Comparison of ENCODE assay signal across 34 cellular contexts in the genomic region with DNA sequence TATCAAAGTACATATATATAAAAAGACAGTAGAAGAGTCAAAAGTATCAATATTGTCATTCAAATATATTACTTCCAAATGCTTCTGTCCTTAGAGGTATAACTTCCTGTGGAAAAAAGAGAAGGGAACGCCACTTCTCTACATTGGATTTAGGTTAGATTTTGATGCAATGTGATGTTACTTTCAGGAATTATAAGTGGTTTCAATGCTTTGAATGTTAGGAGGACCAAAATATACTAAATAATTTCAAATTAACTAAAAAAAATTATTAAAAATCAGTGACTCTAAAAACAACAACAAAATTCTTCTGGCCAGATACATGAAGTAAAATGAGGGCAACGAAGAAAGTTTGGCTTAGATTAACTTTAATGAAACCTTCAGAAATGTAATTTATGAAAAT.
DNase-seq lines count a peak whose midpoint lies in the region; ATAC-seq, FAIRE-seq and TF ChIP-seq lines count a peak whose summit lies in the region.
"Had no signal": no experiment of that assay in that cellular context is flagged by ENCODE, and none has a peak within 500 bp of the region (broad histone marks: within the 10 kb centered on the region; RNA-seq: fewer than 3 reads in every experiment).

No MANE protein-coding gene starts in this region.

- no peak for TF ChIP-seq RAD21 in K562 (CRISPR knock-in tag; conservative IDR thresholded peaks at IDR 0.05 in 1 of 2, IDR thresholded peaks at IDR 0.05 in 1 of 2)

- TF ChIP-seq POLR2A in K562 (conservative IDR thresholded peaks at IDR 0.05) = no peak

- peak overlapping the region; percentile 5 for H3K27ac ChIP-seq in A673 (ENCODE audit: low read depth, low read length, poor library complexity, severe bottlenecking)
- peak overlapping the region; percentile 54; the same call in 1 of the 2 replicates for H3K27ac ChIP-seq in SK-N-MC
- H3K27ac ChIP-seq in K562 (ENCODE audit: extremely low read depth, low read depth, low read length) = no peak overlapping the region
- H3K27ac ChIP-seq: 22Rv1; A549; BLaER1; BLaER1 treated with 17β-estradiol and CSF1 and Interleukin-3, amounts not matched to agents 10 nM and 100 nM; C4-2B had no signal

- no peak overlapping the region for H3K4me2 ChIP-seq in K562 (ENCODE audit: insufficient read depth, low read length)
- H3K4me2 ChIP-seq: A549; BLaER1; BLaER1 treated with 17β-estradiol and CSF1 and Interleukin-3, amounts not matched to agents 10 nM and 100 nM had no signal

- intact Hi-C loops in A673 (cut with micrococcal nuclease; ENCODE audit: unreplicated experiment) = no loop called here
- intact Hi-C loops in K562 (cut with micrococcal nuclease) = no loop called here

- ATAC-seq in K562 (no peak), HG03521 (IDR thresholded peaks at IDR 0.05; ENCODE audit: unreplicated experiment) (no peak)
- ATAC-seq: A549; CD8-positive, alpha-beta T cell had no signal

- H3K36me3 ChIP-seq in A673 (ENCODE audit: insufficient read depth, low read length, poor library complexity, severe bottlenecking) (peaks cover 24% of the 10 kb centered on the region), SK-N-MC (ENCODE audit: insufficient read depth, low read length) (peaks cover 17% of the 10 kb centered on the region), K562 (ENCODE audit: control insufficient read depth, insufficient read depth, low read length) (0 out of 3 replicates have a peak, but pooled peaks cover 11% of the 10 kb centered on the region)

- no peak for DNase-seq in A673 (ENCODE audit: low spot score)
- no peak for DNase-seq in SK-N-MC (ENCODE audit: low read depth, low spot score)
- no peak for DNase-seq in K562 (ENCODE audit: extremely low read depth in 1 of 4, low spot score in 3 of 4)
- DNase-seq in NCI-H2081 (lab: John Stamatoyannopoulos, UW) = no peak
- no peak for DNase-seq in NCI-H226
- DNase-seq in hypothalamus (lab: John Stamatoyannopoulos, UW) = no peak
- DNase-seq: 8988T; ACHN; AML-193; BE2C; C1 segment of cervical spinal cord; Caco-2; Calu3; CD4-positive, alpha-beta memory T cell; CD4-positive, alpha-beta T cell; CD4-positive, CD25-positive, alpha-beta regulatory T cell; CD8-positive, alpha-beta memory T cell; CD8-positive, alpha-beta T cell; COR-L47; DMS 273 treated with DMSO at 0.1 percent for 48 hours; DMS153; DMS53; DMS79; DMS79 treated with DMSO at 0.1 percent for 48 hours; DND-41; EL had no signal

- TF ChIP-seq CTCF in A673 (conservative IDR thresholded peaks at IDR 0.05; ENCODE audit: low read depth, low read length) (no peak), K562 (IDR thresholded peaks at IDR 0.05 in 2 of 3, conservative IDR thresholded peaks at IDR 0.05 in 1 of 3; ENCODE audit: insufficient read depth in 2 of 3, low read depth in 1 of 3, low read length in 3 of 3) (no peak)

- CTCF ChIA-PET in A673 (lab: Charles Lee) (no interaction called here), K562 (lab: Yijun Ruan, JAX; ENCODE audit: low intra/inter-chr PET ratio) (no interaction called here)

- H4K20me1 ChIP-seq in K562 (replicated peaks; ENCODE audit: control insufficient read depth, insufficient read depth, low read length) = no peaks in the 10 kb centered on the region
- H4K20me1 ChIP-seq: BLaER1; BLaER1 treated with 17β-estradiol and CSF1 and Interleukin-3, amounts not matched to agents 10 nM and 100 nM had no signal

- WGBS in K562 (ENCODE audit: insufficient coverage, low coverage, missing lambda C conversion rate) = 79% methylated on average over 2 of the region's 2 CpGs

- in situ Hi-C loops in K562 (cut with MboI) = no loop called here

- FAIRE-seq in G401.6 (lab: Jason Lieb, UNC) (peak; percentile 3), K562 (lab: Jason Lieb, UNC) (no peak)
- FAIRE-seq: D721Med had no signal

- H3K9me1 ChIP-seq in K562 (ENCODE audit: control insufficient read depth, insufficient read depth, low read length) = no peaks in the 10 kb centered on the region

- H3K9me3 ChIP-seq in A673 (ENCODE audit: low read depth, low read length, poor library complexity, severe bottlenecking) = peaks cover 12% of the 10 kb centered on the region
- H3K9me3 ChIP-seq in SK-N-MC (ENCODE audit: low read depth, low read length) = 0 out of 2 replicates have a peak, but pooled peaks cover 8% of the 10 kb centered on the region
- H3K9me3 ChIP-seq in K562 (replicated peaks; ENCODE audit: control insufficient read depth, insufficient read depth, low read depth, low read length) = no peaks in the 10 kb centered on the region; the same call in 1 of the 2 replicates
- H3K9me3 ChIP-seq: BE2C had no signal

- H3K9ac ChIP-seq in SK-N-MC (ENCODE audit: insufficient read length) (no peak overlapping the region), K562 (ENCODE audit: insufficient read depth in 1 of 2, low read depth in 2 of 2, low read length in 2 of 2) (no peak overlapping the region)
- H3K9ac ChIP-seq: BLaER1; BLaER1 treated with 17β-estradiol and CSF1 and Interleukin-3, amounts not matched to agents 10 nM and 100 nM had no signal

- POLR2A ChIA-PET in A673 (lab: Charles Lee; ENCODE audit: low non-redundant PET) = no interaction called here
- POLR2A ChIA-PET in K562 (lab: Yijun Ruan, JAX) = no interaction called here

- BruUV-seq in A673 (replicated peaks; lab: Mats Ljungman, UMichigan) = no TSS peak
- no TSS peak for BruUV-seq in K562 (replicated peaks; lab: Mats Ljungman, UMichigan)

- H3K79me2 ChIP-seq in K562 (ENCODE audit: control insufficient read depth, insufficient read depth, low read length) = no peaks in the 10 kb centered on the region

- no peak overlapping the region for H2AFZ ChIP-seq in K562 (ENCODE audit: low read depth, low read length)

- H3K4me1 ChIP-seq in A673 (ENCODE audit: insufficient read depth, low read length, poor library complexity, severe bottlenecking) = no peaks in the 10 kb centered on the region
- H3K4me1 ChIP-seq in K562 (replicated peaks in 1 of 2; ENCODE audit: control insufficient read depth in 2 of 2, insufficient read depth in 2 of 2, low read length in 2 of 2) = no peaks in the 10 kb centered on the region
- H3K4me1 ChIP-seq: A549; BE2C; BLaER1; BLaER1 treated with 17β-estradiol and CSF1 and Interleukin-3, amounts not matched to agents 10 nM and 100 nM; Caco-2 had no signal

- H3K27me3 ChIP-seq in A673 (replicated peaks; ENCODE audit: insufficient read depth, low read depth, low read length, poor library complexity) (no peaks in the 10 kb centered on the region), K562 (ENCODE audit: control insufficient read depth in 2 of 2, insufficient read depth in 2 of 2, low read length in 2 of 2) (no peaks in the 10 kb centered on the region)
- H3K27me3 ChIP-seq: BE2C; BLaER1; BLaER1 treated with 17β-estradiol and CSF1 and Interleukin-3, amounts not matched to agents 10 nM and 100 nM had no signal

- no peak for TF ChIP-seq EP300 in K562 (IDR thresholded peaks at IDR 0.05; ENCODE audit: low read length)

- H3K4me3 ChIP-seq in A673 (ENCODE audit: low read depth, low read length, poor library complexity, severe bottlenecking) (no peak overlapping the region), SK-N-MC (no peak overlapping the region), K562 (no peak overlapping the region)
- H3K4me3 ChIP-seq: A549; BLaER1; BLaER1 treated with 17β-estradiol and CSF1 and Interleukin-3, amounts not matched to agents 10 nM and 100 nM had no signal

TF ChIP-seq in K562, 482 proteins besides CTCF, POLR2A, EP300 and RAD21 (continues in another document):
- TF ChIP-seq SAFB (IDR thresholded peaks at IDR 0.05; ENCODE audit: borderline replicate concordance, low read depth, low read length) (no peak), NR2C2 (CRISPR knock-in tag; IDR thresholded peaks at IDR 0.05) (no peak), NR2C2 (tag; IDR thresholded peaks at IDR 0.05) (0 out of 2 replicates have a peak, but pooled peaks have one; percentile 13), EWSR1 (IDR thresholded peaks at IDR 0.05; ENCODE audit: borderline replicate concordance, low read depth, partially characterized antibody) (peak; percentile 72), MCM7 (IDR thresholded peaks at IDR 0.05) (no peak), ASH1L (IDR thresholded peaks at IDR 0.05; ENCODE audit: borderline replicate concordance, low read depth, partially characterized antibody) (no peak), TOE1 (IDR thresholded peaks at IDR 0.05; ENCODE audit: borderline replicate concordance) (no peak), TOE1 (CRISPR knock-in tag; IDR thresholded peaks at IDR 0.05; ENCODE audit: borderline replicate concordance, low read depth) (no peak), TBP (optimal IDR thresholded peaks at IDR 0.05; ENCODE audit: low read depth, low read length) (no peak), NR3C1 (CRISPR knock-in tag; IDR thresholded peaks at IDR 0.05) (no peak)
- TF ChIP-seq, protein P1, sequence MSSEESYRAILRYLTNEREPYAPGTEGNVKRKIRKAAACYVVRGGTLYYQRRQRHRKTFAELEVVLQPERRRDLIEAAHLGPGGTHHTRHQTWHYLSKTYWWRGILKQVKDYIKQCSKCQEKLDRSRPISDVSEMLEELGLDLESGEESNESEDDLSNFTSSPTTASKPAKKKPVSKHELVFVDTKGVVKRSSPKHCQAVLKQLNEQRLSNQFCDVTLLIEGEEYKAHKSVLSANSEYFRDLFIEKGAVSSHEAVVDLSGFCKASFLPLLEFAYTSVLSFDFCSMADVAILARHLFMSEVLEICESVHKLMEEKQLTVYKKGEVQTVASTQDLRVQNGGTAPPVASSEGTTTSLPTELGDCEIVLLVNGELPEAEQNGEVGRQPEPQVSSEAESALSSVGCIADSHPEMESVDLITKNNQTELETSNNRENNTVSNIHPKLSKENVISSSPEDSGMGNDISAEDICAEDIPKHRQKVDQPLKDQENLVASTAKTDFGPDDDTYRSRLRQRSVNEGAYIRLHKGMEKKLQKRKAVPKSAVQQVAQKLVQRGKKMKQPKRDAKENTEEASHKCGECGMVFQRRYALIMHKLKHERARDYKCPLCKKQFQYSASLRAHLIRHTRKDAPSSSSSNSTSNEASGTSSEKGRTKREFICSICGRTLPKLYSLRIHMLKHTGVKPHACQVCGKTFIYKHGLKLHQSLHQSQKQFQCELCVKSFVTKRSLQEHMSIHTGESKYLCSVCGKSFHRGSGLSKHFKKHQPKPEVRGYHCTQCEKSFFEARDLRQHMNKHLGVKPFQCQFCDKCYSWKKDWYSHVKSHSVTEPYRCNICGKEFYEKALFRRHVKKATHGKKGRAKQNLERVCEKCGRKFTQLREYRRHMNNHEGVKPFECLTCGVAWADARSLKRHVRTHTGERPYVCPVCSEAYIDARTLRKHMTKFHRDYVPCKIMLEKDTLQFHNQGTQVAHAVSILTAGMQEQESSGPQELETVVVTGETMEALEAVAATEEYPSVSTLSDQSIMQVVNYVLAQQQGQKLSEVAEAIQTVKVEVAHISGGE (CRISPR knock-in tag; IDR thresholded peaks at IDR 0.05) = peak in 1 of 3 experiments; percentile 65; a peak in 2 of 6 replicates
